ENCODE assay signal across 8 cellular contexts in genomic region chr1:29513357-29513756, GRCh38.
DNase-seq lines count a peak whose midpoint lies in the region; ATAC-seq and TF ChIP-seq lines count a peak whose summit lies in the region.

No MANE protein-coding gene starts in this region.

- DNase-seq in AG09319 (ENCODE audit: extremely low read depth, low read depth) = no peak
- peak; percentile 92 for DNase-seq in NCI-H2171 treated with DMSO at 0.1 percent for 48 hours (lab: John Stamatoyannopoulos, UW)
- peak; percentile 16 to 63 for DNase-seq in T47D (ENCODE audit: low read depth in 1 of 2, low spot score in 1 of 2)
- peak; percentile 46 for DNase-seq in left lobe of liver (ENCODE audit: low spot score)
- DNase-seq in cortex of kidney (lab: John Stamatoyannopoulos, UW) = no peak
- no peak for DNase-seq in KG1 (lab: John Stamatoyannopoulos, UW)

- peak; percentile 90 for ATAC-seq in left lobe of liver
- ATAC-seq in GM21526 (IDR thresholded peaks at IDR 0.05; ENCODE audit: low FRiP score, unreplicated experiment) = no peak

- in situ Hi-C loops in T47D (cut with HindIII; ENCODE audit: low pct_unique_long_range_greater_than_20kb, low sequenced_read_pairs) = no loop called here

- peak; percentile 60 for TF ChIP-seq CTCF in AG09319 (IDR thresholded peaks at IDR 0.05; ENCODE audit: low read depth, low read length)
- TF ChIP-seq CTCF in GM12873 (IDR thresholded peaks at IDR 0.05; ENCODE audit: insufficient read depth, low read depth, low read length, missing control alignments) = peak; percentile 54

Comparison
In these comparisons a context has a peak if more than half of its experiments do, and no peak if none do; other contexts are left out.
1. DNase-seq: peak in NCI-H2171 treated with DMSO at 0.1 percent for 48 hours (single experiment), T47D (2 of 2) and left lobe of liver (single experiment); none in AG09319 (single experiment), cortex of kidney (single experiment) and KG1 (single experiment).